ENCODE assay signal across 28 cellular contexts in the genomic region with DNA sequence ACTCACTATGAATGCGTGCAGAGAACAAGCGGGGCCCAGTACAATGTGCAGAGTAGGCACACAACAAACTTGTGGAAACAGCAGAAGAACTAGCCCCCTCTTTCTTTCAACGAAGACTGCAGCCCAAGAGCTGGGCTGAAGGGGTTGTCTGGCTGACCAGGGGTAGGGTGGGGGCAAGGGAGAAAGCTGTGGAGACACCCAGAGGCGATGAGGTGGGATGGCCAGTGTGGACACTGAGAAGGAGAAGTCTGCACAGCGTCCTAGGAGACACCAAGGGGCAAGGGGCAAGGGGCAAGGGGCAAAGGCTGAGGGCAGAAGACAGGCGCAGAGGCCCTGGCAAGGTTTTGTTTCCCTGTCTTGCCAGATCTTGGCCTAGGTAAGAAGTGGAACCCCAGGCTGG.
"Had no signal": no experiment of that assay in that cellular context is flagged by ENCODE, and none has a peak within 500 bp of the region (broad histone marks: within the 10 kb centered on the region; RNA-seq: fewer than 3 reads in every experiment).

No MANE protein-coding gene starts in this region.

- H3K4me2 ChIP-seq: neural progenitor cell, smooth muscle cell had no signal

- FAIRE-seq: pancreas had no signal

- H3K9me3 Mint-ChIP-seq: naive thymus-derived CD8-positive, alpha-beta T cell; neural progenitor cell; stimulated activated memory B cell treated with anti-CD40 and anti-IgM and Interleukin-4, amounts not matched to agents 10 μg/mL and 1 μg/mL and 100 μg/mL, for 72 hours; stimulated activated naive CD8-positive, alpha-beta T cell treated with anti-CD3 and anti-CD28 coated beads, Interleukin-15, amount 100 ng/mL, for 72 hours; type B pancreatic cell had no signal

- H3K36me3 Mint-ChIP-seq: naive B cell; naive thymus-derived CD8-positive, alpha-beta T cell; stimulated activated memory B cell treated with anti-CD40 and anti-IgM and Interleukin-4, amounts not matched to agents 10 μg/mL and 1 μg/mL and 100 μg/mL, for 72 hours had no signal

- H2AFZ ChIP-seq: neural progenitor cell had no signal

- H3K36me3 ChIP-seq: neural progenitor cell, prostate gland, transverse colon, uterus had no signal

- H3K27me3 Mint-ChIP-seq: type B pancreatic cell had no signal

- H3K27ac Mint-ChIP-seq: naive B cell; naive thymus-derived CD8-positive, alpha-beta T cell; neural progenitor cell; stimulated activated memory B cell treated with anti-CD40 and anti-IgM and Interleukin-4, amounts not matched to agents 10 μg/mL and 1 μg/mL and 100 μg/mL, for 72 hours; stimulated activated naive CD8-positive, alpha-beta T cell treated with anti-CD3 and anti-CD28 coated beads, Interleukin-15, amount 100 ng/mL, for 72 hours; type B pancreatic cell had no signal

- H3K9ac ChIP-seq: neural progenitor cell had no signal

- H3K27ac ChIP-seq: neural progenitor cell, pancreas, right lobe of liver, skin epidermis, spleen, suprapubic skin, testis, tibial artery, transverse colon, upper lobe of right lung, uterus had no signal

- ATAC-seq: naive thymus-derived CD8-positive, alpha-beta T cell; stimulated activated naive CD8-positive, alpha-beta T cell treated with anti-CD3 and anti-CD28 coated beads, Interleukin-15, amount 100 ng/mL, for 72 hours; stimulated activated naive CD8-positive, alpha-beta T cell treated with anti-CD3 and anti-CD28 coated beads, Interleukin-15, Interleukin-2, amounts not matched to agents 100 U/mL and 50 U/mL, for 24 hours; upper lobe of right lung had no signal

- H3K4me1 Mint-ChIP-seq: naive B cell; naive thymus-derived CD8-positive, alpha-beta T cell; neural progenitor cell; stimulated activated memory B cell treated with anti-CD40 and anti-IgM and Interleukin-4, amounts not matched to agents 10 μg/mL and 1 μg/mL and 100 μg/mL, for 72 hours; stimulated activated naive CD8-positive, alpha-beta T cell treated with anti-CD3 and anti-CD28 coated beads, Interleukin-15, amount 100 ng/mL, for 72 hours had no signal

- H3K27me3 ChIP-seq: neural progenitor cell, pancreas, right lobe of liver, suprapubic skin, testis, tibial artery, transverse colon, upper lobe of right lung, uterus had no signal

- DNase-seq: naive B cell; naive thymus-derived CD8-positive, alpha-beta T cell; occipital lobe; pancreas; right cardiac atrium; right lobe of liver; spleen; stimulated activated CD4-positive, alpha-beta T cell treated with anti-CD3 and anti-CD28 coated beads, Interleukin-12 subunit alpha, Interleukin-12 subunit beta, amount 100 ng/mL, for 4 hours; stimulated activated CD4-positive, alpha-beta T cell treated with anti-CD3 and anti-CD28 coated beads, Interleukin-1b, Interleukin-23, amount 100 ng/mL, for 48 hours; stimulated activated CD4-positive, alpha-beta T cell treated with anti-CD3 and anti-CD28 coated beads, Interleukin-4, amount 100 ng/mL, for 1 hour; stimulated activated CD4-positive, alpha-beta T cell treated with anti-CD3 and anti-CD28 coated beads, Interleukin-4, amount 100 ng/mL, for 4 hours; stimulated activated CD8-positive, alpha-beta memory T cell treated with anti-CD3 and anti-CD28 coated beads, Interleukin-4, amount 100 ng/mL, for 48 hours; stimulated activated naive CD4-positive, alpha-beta T cell; stimulated activated naive CD8-positive, alpha-beta T cell treated with anti-CD3 and anti-CD28 coated beads, Interleukin-15, amount 100 ng/mL, for 72 hours; stimulated activated naive CD8-positive, alpha-beta T cell treated with anti-CD3 and anti-CD28 coated beads, Interleukin-15, Interleukin-2, amounts not matched to agents 100 U/mL and 50 U/mL, for 24 hours; substantia nigra; testis; tibial artery; transverse colon; upper lobe of right lung; uterus had no signal

- H3K4me3 Mint-ChIP-seq: naive thymus-derived CD8-positive, alpha-beta T cell; neural progenitor cell; stimulated activated memory B cell treated with anti-CD40 and anti-IgM and Interleukin-4, amounts not matched to agents 10 μg/mL and 1 μg/mL and 100 μg/mL, for 72 hours; stimulated activated naive CD8-positive, alpha-beta T cell treated with anti-CD3 and anti-CD28 coated beads, Interleukin-15, amount 100 ng/mL, for 72 hours; type B pancreatic cell had no signal

- H3K4me1 ChIP-seq: pancreas, prostate gland, right lobe of liver, spleen, suprapubic skin, testis, tibial artery, transverse colon, upper lobe of right lung, uterus had no signal

- H3K9me3 ChIP-seq: pancreas, prostate gland, right lobe of liver, spleen, suprapubic skin, testis, tibial artery, transverse colon, upper lobe of right lung, uterus had no signal

- H3K4me3 ChIP-seq: neural progenitor cell, pancreas, prostate gland, right lobe of liver, skin epidermis, smooth muscle cell, spleen, suprapubic skin, testis, tibial artery, transverse colon, upper lobe of right lung, uterus had no signal
